In genomic region chr1:31977361-31978131, GRCh38 we compare ENCODE assay signal across 8 cellular contexts. TPM values are rescaled to one million over a fixed set of nuclear protein-coding genes. Genes with fewer than 3 reads are reported as not detected.
DNase-seq lines count a peak whose midpoint lies in the region; ATAC-seq and TF ChIP-seq lines count a peak whose summit lies in the region.

No MANE protein-coding gene starts in this region.

- H3K4me3 ChIP-seq in HCT116 (replicated peaks in 1 of 2; ENCODE audit: low read depth in 1 of 2, low read length in 2 of 2): no peak overlapping the region
- H3K4me3 ChIP-seq in right cardiac atrium (ENCODE audit: low read length): no peak overlapping the region

- H3K4me2 ChIP-seq in HCT116 (ENCODE audit: low read length): no peak overlapping the region

- 43% methylated on average over 6 of the region's 6 CpGs for WGBS in right cardiac atrium

- H3K9me3 ChIP-seq in HCT116 (ENCODE audit: control insufficient read depth in 1 of 2, insufficient read depth in 1 of 2, low read depth in 1 of 2, low read length in 2 of 2) (no peaks in the 10 kb centered on the region), right cardiac atrium (ENCODE audit: control insufficient read depth, low read length) (no peaks in the 10 kb centered on the region)

- no peaks in the 10 kb centered on the region for H3K79me2 ChIP-seq in HCT116 (ENCODE audit: insufficient read depth, low read length)

- BruUV-seq in HCT116 (replicated peaks; lab: Mats Ljungman, UMichigan): no TSS peak

- TF ChIP-seq RAD21 in HCT116 (IDR thresholded peaks at IDR 0.05; ENCODE audit: low read depth): peak; percentile 75

- no peak overlapping the region for H2AFZ ChIP-seq in HCT116 (ENCODE audit: low read depth, low read length, poor library complexity, severe bottlenecking)

- RAD21 ChIA-PET in HCT116 (lab: Charles Lee; ENCODE audit: low non-redundant PET in 1 of 2, low total read pairs in 2 of 2, uncharacterized antibody in 2 of 2, unreplicated experiment in 2 of 2): interaction anchor here (0.8 to 2.0 kb wide), 3 partner anchors 13 to 188 kb away, joined by 3 to 4 read pairs (median 3); no protein-coding TSS in a partner anchor

- peak; percentile 99 for ATAC-seq in HCT116
- peak; percentile 77 to 79 for ATAC-seq in right cardiac atrium
- no peak for ATAC-seq in HG02798 (IDR thresholded peaks at IDR 0.05; ENCODE audit: poor library complexity, unreplicated experiment)
- ATAC-seq in GM18858 (IDR thresholded peaks at IDR 0.05; ENCODE audit: unreplicated experiment): no peak

- H3K4me1 ChIP-seq in HCT116 (ENCODE audit: control insufficient read depth in 1 of 2, insufficient read depth in 2 of 2, low read length in 2 of 2) (peaks cover 3 to 7% of the 10 kb centered on the region in 2 experiments; a peak in 3 of 4 replicates), right cardiac atrium (ENCODE audit: control insufficient read depth, insufficient read depth, low read length) (peaks cover 4% of the 10 kb centered on the region)

- POLR2A ChIA-PET in HCT116 (lab: Charles Lee): interaction anchor here (0.6 to 1.6 kb wide), 6 partner anchors 10 to 162 kb away, joined by 3 to 8 read pairs (median 4); partner anchors contain the start of genes KPNA6 and SPOCD1

- peak; percentile 65 for DNase-seq in AG20443 (ENCODE audit: low spot score)
- DNase-seq in HCT116 (ENCODE audit: low read depth, low spot score): peak; percentile 67
- peak; percentile 55 for DNase-seq in UCSD-AML1 (lab: John Stamatoyannopoulos, UW; ENCODE audit: unreplicated experiment)
- peak in 2 of 3 donors; percentile 43 to 64 for DNase-seq in right cardiac atrium
- DNase-seq in ureter (ENCODE audit: low spot score): no peak
- DNase-seq in HK-2 (ENCODE audit: unreplicated experiment): no peak

- no peaks in the 10 kb centered on the region for H4K20me1 ChIP-seq in HCT116 (ENCODE audit: insufficient read depth)

- no peak for TF ChIP-seq POLR2A in HCT116 (IDR thresholded peaks at IDR 0.05; ENCODE audit: borderline replicate concordance, extremely low read depth, insufficient read depth, insufficient read length)

- no peak overlapping the region for H3K9ac ChIP-seq in HCT116 (ENCODE audit: low read length)

- no peaks in the 10 kb centered on the region for H3K9me2 ChIP-seq in HCT116 (ENCODE audit: insufficient read depth)

- CTCF ChIA-PET in HCT116 (lab: Charles Lee): interaction anchor here (0.8 to 3.1 kb wide), 8 partner anchors 9 to 189 kb away, joined by 3 to 17 read pairs (median 6); no protein-coding TSS in a partner anchor

- no peaks in the 10 kb centered on the region for H3K36me3 ChIP-seq in HCT116 (ENCODE audit: control insufficient read depth in 1 of 2, insufficient read depth in 2 of 2, low read length in 2 of 2)

- TF ChIP-seq CTCF in HCT116 (IDR thresholded peaks at IDR 0.05 in 2 of 3, conservative IDR thresholded peaks at IDR 0.05 in 1 of 3; ENCODE audit: borderline replicate concordance in 1 of 3, insufficient read depth in 1 of 3, low read depth in 2 of 3, low read length in 2 of 3): peak; percentile 62 to 75 (median 72)

- H3K27me3 ChIP-seq in HCT116 (ENCODE audit: insufficient read depth, low read length) (no peaks in the 10 kb centered on the region), right cardiac atrium (ENCODE audit: control insufficient read depth, insufficient read depth) (no peaks in the 10 kb centered on the region)

- no peak overlapping the region for H3K27ac ChIP-seq in HCT116 (ENCODE audit: low read depth, low read length)
- peak overlapping the region; percentile 10 for H3K27ac ChIP-seq in right cardiac atrium (ENCODE audit: low read length)

- intact Hi-C loops in HCT116 (cut with micrococcal nuclease) (loop anchor here (1.0 to 5.0 kb wide), 2 partner anchors 86 to 160 kb away; partner anchors contain the start of gene SPOCD1), right cardiac atrium (cut with DNase I) (no loop called here)

TF ChIP-seq in HCT116, 20 proteins besides CTCF, POLR2A, EP300 and RAD21:
- TF ChIP-seq YY1 (IDR thresholded peaks at IDR 0.05; ENCODE audit: extremely low read depth, insufficient replicate concordance, low read depth, low read length) (peak; percentile 6), SIN3A (IDR thresholded peaks at IDR 0.05; ENCODE audit: low read depth) (no peak)

RNA-seq across cellular contexts. Expression of gene KHDRBS1, which starts 36.1 kb away (rescaled TPM):
- total RNA-seq in HCT116 (2021; ENCODE audit: unreplicated experiment) (215 TPM), right cardiac atrium (10 to 100 TPM; 65.4 to 70.0 (median 69.0) TPM), ureter (139 TPM)
- polyA plus RNA-seq in HCT116 (2012): 104 and 129 TPM in 2 replicates
- 48.6 TPM for polyA plus RNA-seq in right cardiac atrium

RNA-seq across cellular contexts. Expression of gene PTP4A2, which starts 39.4 kb away (rescaled TPM):
- total RNA-seq in HCT116 (2021; ENCODE audit: unreplicated experiment) (267 TPM), right cardiac atrium (100 to 1,000 TPM; 369 to 558 (median 421) TPM), ureter (416 TPM)
- 219 and 237 TPM in 2 replicates for polyA plus RNA-seq in HCT116 (2012)
- 158 TPM for polyA plus RNA-seq in right cardiac atrium

Comparison
In these comparisons a context has a peak if more than half of its experiments do, and no peak if none do; other contexts are left out.
1. DNase-seq: peak in AG20443 (single experiment), HCT116 (single experiment), UCSD-AML1 (single experiment) and right cardiac atrium (2 of 3); none in ureter (single experiment) and HK-2 (single experiment).
2. ATAC-seq: peak in HCT116 (single experiment) and right cardiac atrium (2 of 2); none in HG02798 (single experiment) and GM18858 (single experiment).